8 cellular contexts compared by ENCODE assay signal in the genomic region with DNA sequence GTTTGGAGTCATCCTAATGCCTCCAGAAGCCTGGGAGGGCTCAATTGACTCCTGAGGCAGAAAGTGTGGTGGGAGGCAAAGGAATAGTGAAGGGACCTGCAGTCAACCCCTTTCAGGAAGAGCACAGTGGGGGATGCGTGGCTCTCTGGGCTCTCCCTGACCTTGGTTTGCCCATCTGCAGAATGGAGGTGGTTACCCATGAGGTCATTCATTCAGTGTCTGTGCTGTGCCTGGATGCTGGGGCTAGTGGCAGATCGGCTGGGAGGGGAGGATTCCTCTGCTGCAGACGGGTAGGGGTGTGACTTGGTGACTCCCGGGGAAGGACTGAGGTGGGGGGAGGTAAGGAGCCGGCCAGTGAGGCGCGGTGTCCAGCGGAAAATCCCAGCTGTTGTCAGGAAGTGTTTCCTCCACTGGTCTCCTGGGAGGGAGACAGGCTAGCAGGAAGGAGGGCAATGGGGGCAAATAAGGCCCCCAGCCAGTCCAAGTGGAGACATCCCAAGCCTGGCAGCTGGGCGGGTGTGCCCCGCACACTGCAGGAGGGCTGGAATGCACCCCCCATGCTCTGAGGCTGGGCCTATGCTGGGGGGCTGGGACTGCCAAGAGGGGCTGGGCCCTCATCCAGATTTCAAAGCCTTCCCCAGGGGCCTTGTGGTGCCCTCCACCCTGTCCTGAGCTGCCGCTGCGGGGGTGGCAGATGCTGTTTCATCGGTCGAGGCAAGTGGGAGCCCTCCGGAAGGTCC.
A peak's percentile ranks its signal among the peaks of the same experiment; 100 is the strongest.
DNase-seq lines count a peak whose midpoint lies in the region; ATAC-seq and TF ChIP-seq lines count a peak whose summit lies in the region.

No MANE protein-coding gene starts in this region.

- H3K27me3 ChIP-seq in rectal smooth muscle tissue (ENCODE audit: control insufficient read depth, insufficient read depth, low read length): no peaks in the 10 kb centered on the region

- ATAC-seq in GM21447 (IDR thresholded peaks at IDR 0.05; ENCODE audit: unreplicated experiment) (peak; percentile 30), SK-N-SH treated with all-trans-retinoic acid at 6 μM for 48 hours (peak; percentile 13), GM21737 (IDR thresholded peaks at IDR 0.05; ENCODE audit: unreplicated experiment) (no peak), HG03139 (IDR thresholded peaks at IDR 0.05; ENCODE audit: unreplicated experiment) (no peak)

- peak; percentile 80 to 82 for DNase-seq in foreskin fibroblast
- no peak for DNase-seq in GM13977 (ENCODE audit: low spot score)
- no peak for DNase-seq in NCI-H2081 treated with DMSO at 0.1 percent for 48 hours (lab: John Stamatoyannopoulos, UW)

- peaks cover 56% of the 10 kb centered on the region for H3K4me1 ChIP-seq in rectal smooth muscle tissue (ENCODE audit: control insufficient read depth, insufficient read depth, low read length)

- H3K9ac ChIP-seq in rectal smooth muscle tissue (ENCODE audit: low read length): no peak overlapping the region

- H3K27ac ChIP-seq in rectal smooth muscle tissue (ENCODE audit: low read depth, low read length): peak overlapping the region; percentile 86

- TF ChIP-seq CTCF in foreskin fibroblast (IDR thresholded peaks at IDR 0.05; ENCODE audit: low read depth, low read length) (no peak), GM13977 (IDR thresholded peaks at IDR 0.05; ENCODE audit: extremely low read depth, insufficient read depth, missing control alignments) (no peak)

- in situ Hi-C loops in GM13977 (cut with MboI; ENCODE audit: low pct_unique_long_range_greater_than_20kb, low sequenced_read_pairs, unreplicated experiment): no loop called here

- H3K4me3 ChIP-seq in foreskin fibroblast (ENCODE audit: low read depth in 1 of 2, low read length in 2 of 2): peak overlapping the region; percentile 27
- peak overlapping the region; percentile 43 for H3K4me3 ChIP-seq in rectal smooth muscle tissue (ENCODE audit: low read length)

- H3K36me3 ChIP-seq in rectal smooth muscle tissue (ENCODE audit: control insufficient read depth, insufficient read depth, low read length): no peaks in the 10 kb centered on the region

TF ChIP-seq in SK-N-SH treated with all-trans-retinoic acid at 6 μM for 48 hours, 23 proteins besides CTCF, POLR2A, EP300 and RAD21:
- TF ChIP-seq BACH2 (CRISPR knock-in tag; IDR thresholded peaks at IDR 0.05; ENCODE audit: borderline replicate concordance) (no peak), PATZ1 (CRISPR knock-in tag; IDR thresholded peaks at IDR 0.05; ENCODE audit: borderline replicate concordance) (peak; percentile 57; the same call in 1 of the 2 replicates)

Comparison
In these comparisons a context has a peak if more than half of its experiments do, and no peak if none do; other contexts are left out.
1. ATAC-seq: peak in GM21447 (single experiment) and SK-N-SH treated with all-trans-retinoic acid at 6 μM for 48 hours (single experiment); none in GM21737 (single experiment) and HG03139 (single experiment).
2. DNase-seq: peak in foreskin fibroblast (2 of 2); none in GM13977 (single experiment) and NCI-H2081 treated with DMSO at 0.1 percent for 48 hours (single experiment).